In genomic region chr4:3407930-3408792, GRCh38 we compare ENCODE assay signal across 1 cellular context.
TF ChIP-seq lines count a peak whose summit lies in the region.

No MANE protein-coding gene starts in this region.

TF ChIP-seq in neural cell, 6 proteins besides CTCF, POLR2A, EP300 and RAD21 (continued from another document):
- TF ChIP-seq MXI1 (conservative IDR thresholded peaks at IDR 0.05; ENCODE audit: poor library complexity, severe bottlenecking): no peak
- no peak for TF ChIP-seq EZH2 (IDR thresholded peaks at IDR 0.05; ENCODE audit: borderline replicate concordance, insufficient read depth, low read length, poor library complexity, severe bottlenecking)
TF ChIP-seq in neural cell: peak in this region for 0.
